Comparison of ENCODE assay signal across 9 cellular contexts in genomic region chr9:129887210-129888084, GRCh38. TPM values are rescaled to one million over a fixed set of nuclear protein-coding genes. Genes with fewer than 3 reads are reported as not detected.
DNase-seq lines count a peak whose midpoint lies in the region; ATAC-seq and TF ChIP-seq lines count a peak whose summit lies in the region.
"Had no signal": no experiment of that assay in that cellular context is flagged by ENCODE, and none has a peak within 500 bp of the region (broad histone marks: within the 10 kb centered on the region; RNA-seq: fewer than 3 reads in every experiment).

No MANE protein-coding gene starts in this region.

- H3K27ac ChIP-seq in breast epithelium = peak overlapping the region; percentile 26 to 44
- H3K27ac ChIP-seq in esophagus muscularis mucosa (replicated peaks in 1 of 4) = peak overlapping the region; percentile 86 to 88 (median 86)
- peak overlapping the region; percentile 86 to 96 (median 92) for H3K27ac ChIP-seq in spleen

- TF ChIP-seq CTCF in breast epithelium (IDR thresholded peaks at IDR 0.05) (no peak), MCF 10A (IDR thresholded peaks at IDR 0.05; ENCODE audit: unreplicated experiment) (no peak), esophagus muscularis mucosa (IDR thresholded peaks at IDR 0.05) (peak in 1 of 3 experiments; percentile 35), spleen (IDR thresholded peaks at IDR 0.05 in 8 of 11, conservative IDR thresholded peaks at IDR 0.05 in 3 of 11) (peak in 2 of 11 experiments; percentile 13 to 14)

- WGBS in esophagus muscularis mucosa = 44% methylated on average over 24 of the region's 24 CpGs
- 19 to 31% (median 26%) methylated on average over 24 of the region's 24 CpGs for WGBS in spleen, 5 donors

- H3K36me3 Mint-ChIP-seq in MCF 10A (ENCODE audit: insufficient read depth, unreplicated experiment) = peaks cover 21% of the 10 kb centered on the region
- H3K36me3 Mint-ChIP-seq in activated CD4-positive, alpha-beta T cell treated with anti-CD3 and anti-CD28 coated beads, Interleukin-2, amount 10 ng/mL, durations not matched to agents 7 days and 5 days (ENCODE audit: low read depth) = peaks cover 71% of the 10 kb centered on the region

- no peak for ATAC-seq in HG02588 (IDR thresholded peaks at IDR 0.05; ENCODE audit: unreplicated experiment)

- CTCF ChIA-PET in MCF 10A (lab: Yijun Ruan, JAX) = interaction anchor here (0.5 to 1.4 kb wide), 6 partner anchors 8 to 219 kb away, joined by 3 to 8 read pairs (median 4); no protein-coding TSS in a partner anchor
- CTCF ChIA-PET in activated CD4-positive, alpha-beta T cell treated with anti-CD3 and anti-CD28 coated beads, Interleukin-2, amount 10 ng/mL, durations not matched to agents 7 days and 5 days (lab: Charles Lee) = interaction anchor here (0.6 to 2.2 kb wide), 22 partner anchors 12 to 172 kb away, joined by 3 to 10 read pairs (median 4); partner anchors contain the start of genes FNBP1 and GPR107

- DNase-seq in breast epithelium (ENCODE audit: low spot score in 2 of 2) = no peak
- DNase-seq in MCF 10A (ENCODE audit: unreplicated experiment) = no peak
- peak; percentile 74 for DNase-seq in activated CD4-positive, alpha-beta T cell treated with anti-CD3 and anti-CD28 coated beads, Interleukin-2, amount 10 ng/mL, durations not matched to agents 7 days and 5 days
- no peak for DNase-seq in esophagus muscularis mucosa (ENCODE audit: extremely low spot score)
- peak; percentile 81 for DNase-seq in spleen
- DNase-seq in COR-L47 (lab: John Stamatoyannopoulos, UW) = no peak
- DNase-seq in DMS114 treated with DMSO at 0.1 percent for 48 hours (lab: John Stamatoyannopoulos, UW; ENCODE audit: unreplicated experiment) = no peak

- H3K4me3 ChIP-seq in breast epithelium = peak overlapping the region in 2 of 3 donors; percentile 10 to 14
- peak overlapping the region; percentile 29 to 36 (median 32) for H3K4me3 ChIP-seq in esophagus muscularis mucosa
- peak overlapping the region in 7 of 8 donors; percentile 17 to 72 (median 30) for H3K4me3 ChIP-seq in spleen

- H3K4me3 Mint-ChIP-seq in MCF 10A (ENCODE audit: unreplicated experiment) = no peak overlapping the region
- peak overlapping the region; percentile 83 for H3K4me3 Mint-ChIP-seq in activated CD4-positive, alpha-beta T cell treated with anti-CD3 and anti-CD28 coated beads, Interleukin-2, amount 10 ng/mL, durations not matched to agents 7 days and 5 days
- H3K4me3 Mint-ChIP-seq: brain had no signal

- no peaks in the 10 kb centered on the region for H3K27me3 Mint-ChIP-seq in MCF 10A (ENCODE audit: insufficient read depth, unreplicated experiment)
- H3K27me3 Mint-ChIP-seq in activated CD4-positive, alpha-beta T cell treated with anti-CD3 and anti-CD28 coated beads, Interleukin-2, amount 10 ng/mL, durations not matched to agents 7 days and 5 days = no peaks in the 10 kb centered on the region
- H3K27me3 Mint-ChIP-seq: brain had no signal

- H3K27ac Mint-ChIP-seq in MCF 10A (ENCODE audit: low read depth, unreplicated experiment) = no peak overlapping the region
- peak overlapping the region; percentile 98 for H3K27ac Mint-ChIP-seq in activated CD4-positive, alpha-beta T cell treated with anti-CD3 and anti-CD28 coated beads, Interleukin-2, amount 10 ng/mL, durations not matched to agents 7 days and 5 days

- intact Hi-C loops in breast epithelium (cut with DNase I; ENCODE audit: low total_unique reads) (loop anchor here (10.0 kb wide), 1 partner anchor 157 kb away; the partner anchor contains the start of gene FNBP1), MCF 10A (cut with micrococcal nuclease) (loop anchor here (5.0 kb wide), 1 partner anchor 350 kb away; no protein-coding TSS in a partner anchor), esophagus muscularis mucosa (cut with DNase I) (loop anchor here (5.0 kb wide), 1 partner anchor 350 kb away; no protein-coding TSS in a partner anchor), spleen (cut with DNase I; ENCODE audit: low total_unique reads) (loop anchor here (5.0 to 10.0 kb wide), 3 partner anchors 77 to 215 kb away; partner anchors contain the start of gene FNBP1)

- no peak for TF ChIP-seq EP300 in esophagus muscularis mucosa (IDR thresholded peaks at IDR 0.05)

- H3K4me1 ChIP-seq in breast epithelium = peaks cover 5 to 14% of the 10 kb centered on the region in 2 donors
- H3K4me1 ChIP-seq in esophagus muscularis mucosa = peaks cover 30 to 89% (median 84%) of the 10 kb centered on the region in 4 donors
- peaks cover 75 to 96% (median 90%) of the 10 kb centered on the region in 6 donors for H3K4me1 ChIP-seq in spleen

- H3K36me3 ChIP-seq in breast epithelium = no peaks in the 10 kb centered on the region
- H3K36me3 ChIP-seq in esophagus muscularis mucosa = peaks cover 8 to 31% (median 28%) of the 10 kb centered on the region in 4 donors
- peaks cover 0 to 23% (median 0%) of the 10 kb centered on the region in 6 donors for H3K36me3 ChIP-seq in spleen

- H3K9me3 Mint-ChIP-seq in MCF 10A (ENCODE audit: unreplicated experiment) = no peaks in the 10 kb centered on the region
- H3K9me3 Mint-ChIP-seq in activated CD4-positive, alpha-beta T cell treated with anti-CD3 and anti-CD28 coated beads, Interleukin-2, amount 10 ng/mL, durations not matched to agents 7 days and 5 days = no peaks in the 10 kb centered on the region

- H3K4me1 Mint-ChIP-seq in MCF 10A (ENCODE audit: insufficient read depth, unreplicated experiment) = peaks cover 5% of the 10 kb centered on the region
- H3K4me1 Mint-ChIP-seq in activated CD4-positive, alpha-beta T cell treated with anti-CD3 and anti-CD28 coated beads, Interleukin-2, amount 10 ng/mL, durations not matched to agents 7 days and 5 days = peaks cover 80% of the 10 kb centered on the region

- BruUV-seq in MCF 10A (replicated peaks; lab: Mats Ljungman, UMichigan) = no TSS peak

- H3K27me3 ChIP-seq in breast epithelium (no peaks in the 10 kb centered on the region), esophagus muscularis mucosa (no peaks in the 10 kb centered on the region), spleen (replicated peaks in 1 of 7) (no peaks in the 10 kb centered on the region)

- no peak for TF ChIP-seq POLR2A in breast epithelium (IDR thresholded peaks at IDR 0.05)
- no peak for TF ChIP-seq POLR2A in esophagus muscularis mucosa (IDR thresholded peaks at IDR 0.05; ENCODE audit: low read depth)
- no peak for TF ChIP-seq POLR2A in spleen (IDR thresholded peaks at IDR 0.05)

- H3K9me3 ChIP-seq in breast epithelium (no peaks in the 10 kb centered on the region), esophagus muscularis mucosa (no peaks in the 10 kb centered on the region), spleen (no peaks in the 10 kb centered on the region)

- POLR2A ChIA-PET in MCF 10A (lab: Yijun Ruan, JAX) = interaction anchor here (0.5 to 1.1 kb wide), 3 partner anchors 17 to 225 kb away, joined by 3 to 5 read pairs (median 3); partner anchors contain the start of gene GPR107
- POLR2A ChIA-PET in activated CD4-positive, alpha-beta T cell treated with anti-CD3 and anti-CD28 coated beads, Interleukin-2, amount 10 ng/mL, durations not matched to agents 7 days and 5 days (lab: Charles Lee) = interaction anchor here (0.6 to 0.9 kb wide), 2 partner anchors 19 to 22 kb away, joined by 3 read pairs; no protein-coding TSS in a partner anchor

RNA-seq across cellular contexts. Expression of gene USP20, which starts 52.2 kb away (rescaled TPM):
- total RNA-seq in breast epithelium (10 to 100 TPM; 15.0 to 30.9 (median 22.3) TPM), MCF 10A (2022) (14.7 and 17.1 TPM in 2 replicates), esophagus muscularis mucosa (10 to 100 TPM; 31.1 to 45.3 (median 38.7) TPM), spleen (10 to 100 TPM; 29.7 to 55.3 (median 39.4) TPM)
- 100 to 1,000 TPM in 1 of 2 experiments, 10 to 100 TPM in 1; 90.8 to 105 TPM for total RNA-seq in activated CD4-positive, alpha-beta T cell treated with anti-CD3 and anti-CD28 coated beads, Interleukin-2, amount 10 ng/mL, durations not matched to agents 7 days and 5 days
- 10 to 100 TPM; 38.1 to 83.7 (median 67.6) TPM for polyA plus RNA-seq in spleen

RNA-seq across cellular contexts. Expression of gene C9orf78, which starts 52.4 kb away (rescaled TPM):
- total RNA-seq in breast epithelium = 100 to 1,000 TPM in 1 of 3 donors, 10 to 100 TPM in 2; 56.7 to 189 (median 57.8) TPM
- total RNA-seq in MCF 10A (2022) = 27.6 and 30.0 TPM in 2 replicates
- total RNA-seq in activated CD4-positive, alpha-beta T cell treated with anti-CD3 and anti-CD28 coated beads, Interleukin-2, amount 10 ng/mL, durations not matched to agents 7 days and 5 days = 10 to 100 TPM; 83.9 to 89.2 TPM
- total RNA-seq in esophagus muscularis mucosa = 100 to 1,000 TPM in 1 of 4 donors, 10 to 100 TPM in 3; 47.3 to 139 (median 62.6) TPM
- 100 to 1,000 TPM in 1 of 7 donors, 10 to 100 TPM in 6; 35.6 to 105 (median 47.3) TPM for total RNA-seq in spleen
- polyA plus RNA-seq in spleen = 10 to 100 TPM; 51.5 to 68.9 (median 66.3) TPM

Comparison
In these comparisons a context has a peak if more than half of its experiments do, and no peak if none do; other contexts are left out.
1. DNase-seq: peak in activated CD4-positive, alpha-beta T cell treated with anti-CD3 and anti-CD28 coated beads, Interleukin-2, amount 10 ng/mL, durations not matched to agents 7 days and 5 days (single experiment) and spleen (single experiment); none in breast epithelium (0 of 2), MCF 10A (single experiment), esophagus muscularis mucosa (single experiment), COR-L47 (single experiment) and DMS114 treated with DMSO at 0.1 percent for 48 hours (single experiment).
2. H3K27ac ChIP-seq: peak in every context shown above with its lines; median percentile 92 in spleen; 86 in esophagus muscularis mucosa; 35 in breast epithelium.
3. Peak in every context shown above with its lines, with median percentiles within 50 percentile points of each other: H3K4me3 ChIP-seq.